ENCODE assay signal across 1 cellular context in the genomic region with DNA sequence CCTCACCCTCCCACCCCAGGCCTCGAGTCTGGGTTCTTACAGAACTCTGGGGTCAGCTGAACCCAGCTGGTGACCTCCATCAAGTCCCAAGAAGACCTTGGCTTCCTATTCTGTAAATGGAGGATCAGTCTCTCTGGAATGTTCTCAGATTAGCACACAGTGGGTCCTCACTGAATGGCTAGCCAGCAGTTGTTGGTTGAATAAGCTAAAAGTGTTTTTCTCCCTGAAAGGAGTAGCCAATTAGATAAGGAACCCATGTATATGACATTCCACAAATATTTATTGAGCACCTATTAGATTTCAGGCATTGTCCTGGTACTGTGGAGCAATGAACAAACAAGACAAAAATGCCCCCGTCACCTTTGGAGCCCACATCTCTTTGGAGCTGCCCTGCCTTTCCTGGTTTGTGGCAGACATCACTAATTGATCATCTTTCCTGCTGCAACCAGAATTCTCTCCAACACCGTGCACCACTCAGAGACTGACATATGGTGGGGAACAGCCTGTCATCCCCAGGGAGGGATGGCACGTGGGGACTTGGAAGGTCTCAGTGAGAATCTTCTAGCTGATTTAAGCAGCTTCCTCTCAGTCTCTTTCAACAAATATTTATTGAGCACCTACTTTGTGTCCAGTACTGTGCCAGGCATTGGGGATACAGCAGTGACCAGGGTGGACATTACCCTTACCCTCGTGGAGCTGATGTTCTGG.
TF ChIP-seq lines count a peak whose summit lies in the region.

No MANE protein-coding gene starts in this region.

TF ChIP-seq in HepG2, 621 proteins besides CTCF, POLR2A, EP300 and RAD21 (continued from another document and continues in another):
- TF ChIP-seq, protein P1, sequence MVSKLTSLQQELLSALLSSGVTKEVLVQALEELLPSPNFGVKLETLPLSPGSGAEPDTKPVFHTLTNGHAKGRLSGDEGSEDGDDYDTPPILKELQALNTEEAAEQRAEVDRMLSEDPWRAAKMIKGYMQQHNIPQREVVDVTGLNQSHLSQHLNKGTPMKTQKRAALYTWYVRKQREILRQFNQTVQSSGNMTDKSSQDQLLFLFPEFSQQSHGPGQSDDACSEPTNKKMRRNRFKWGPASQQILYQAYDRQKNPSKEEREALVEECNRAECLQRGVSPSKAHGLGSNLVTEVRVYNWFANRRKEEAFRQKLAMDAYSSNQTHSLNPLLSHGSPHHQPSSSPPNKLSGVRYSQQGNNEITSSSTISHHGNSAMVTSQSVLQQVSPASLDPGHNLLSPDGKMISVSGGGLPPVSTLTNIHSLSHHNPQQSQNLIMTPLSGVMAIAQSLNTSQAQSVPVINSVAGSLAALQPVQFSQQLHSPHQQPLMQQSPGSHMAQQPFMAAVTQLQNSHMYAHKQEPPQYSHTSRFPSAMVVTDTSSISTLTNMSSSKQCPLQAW (CRISPR knock-in tag; IDR thresholded peaks at IDR 0.05): 0 out of 2 replicates have a peak, but pooled peaks have one; percentile 20
- TF ChIP-seq, protein P2, sequence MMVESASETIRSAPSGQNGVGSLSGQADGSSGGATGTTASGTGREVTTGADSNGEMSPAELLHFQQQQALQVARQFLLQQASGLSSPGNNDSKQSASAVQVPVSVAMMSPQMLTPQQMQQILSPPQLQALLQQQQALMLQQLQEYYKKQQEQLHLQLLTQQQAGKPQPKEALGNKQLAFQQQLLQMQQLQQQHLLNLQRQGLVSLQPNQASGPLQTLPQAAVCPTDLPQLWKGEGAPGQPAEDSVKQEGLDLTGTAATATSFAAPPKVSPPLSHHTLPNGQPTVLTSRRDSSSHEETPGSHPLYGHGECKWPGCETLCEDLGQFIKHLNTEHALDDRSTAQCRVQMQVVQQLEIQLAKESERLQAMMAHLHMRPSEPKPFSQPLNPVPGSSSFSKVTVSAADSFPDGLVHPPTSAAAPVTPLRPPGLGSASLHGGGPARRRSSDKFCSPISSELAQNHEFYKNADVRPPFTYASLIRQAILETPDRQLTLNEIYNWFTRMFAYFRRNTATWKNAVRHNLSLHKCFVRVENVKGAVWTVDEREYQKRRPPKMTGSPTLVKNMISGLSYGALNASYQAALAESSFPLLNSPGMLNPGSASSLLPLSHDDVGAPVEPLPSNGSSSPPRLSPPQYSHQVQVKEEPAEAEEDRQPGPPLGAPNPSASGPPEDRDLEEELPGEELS (CRISPR knock-in tag; IDR thresholded peaks at IDR 0.05): peak; percentile 73
- TF ChIP-seq SP140L (CRISPR knock-in tag; IDR thresholded peaks at IDR 0.05; ENCODE audit: borderline replicate concordance) (no peak), TARDBP (CRISPR knock-in tag; IDR thresholded peaks at IDR 0.05) (no peak), ZSCAN25 (CRISPR knock-in tag; IDR thresholded peaks at IDR 0.05) (0 out of 2 replicates have a peak, but pooled peaks have one; percentile 39), FOXM1 (CRISPR knock-in tag; IDR thresholded peaks at IDR 0.05) (peak; percentile 57; the same call in 1 of the 2 replicates), RELA (CRISPR knock-in tag; IDR thresholded peaks at IDR 0.05) (no peak), GATA4 (IDR thresholded peaks at IDR 0.05; ENCODE audit: borderline replicate concordance, low read depth) (no peak), ZFP41 (CRISPR knock-in tag; IDR thresholded peaks at IDR 0.05; ENCODE audit: borderline replicate concordance) (no peak), ZNF598 (CRISPR knock-in tag; IDR thresholded peaks at IDR 0.05; ENCODE audit: borderline replicate concordance) (no peak), ZNF772 (CRISPR knock-in tag; IDR thresholded peaks at IDR 0.05) (no peak), KDM6A (CRISPR knock-in tag; IDR thresholded peaks at IDR 0.05; ENCODE audit: low read depth) (no peak), CCAR2 (optimal IDR thresholded peaks at IDR 0.05; ENCODE audit: low read depth, low read length) (no peak), ARNTL (CRISPR knock-in tag; IDR thresholded peaks at IDR 0.05) (no peak), SRY (CRISPR knock-in tag; IDR thresholded peaks at IDR 0.05) (no peak), ZNF3 (CRISPR knock-in tag; IDR thresholded peaks at IDR 0.05) (no peak), XRCC5 (optimal IDR thresholded peaks at IDR 0.05; ENCODE audit: low read length) (peak; percentile 32), ESRRA (CRISPR knock-in tag; IDR thresholded peaks at IDR 0.05; ENCODE audit: low read depth) (peak; percentile 45; the same call in 1 of the 2 replicates), ZNF124 (CRISPR knock-in tag; IDR thresholded peaks at IDR 0.05) (no peak), REXO4 (CRISPR knock-in tag; IDR thresholded peaks at IDR 0.05; ENCODE audit: borderline replicate concordance) (no peak), TEAD2 (CRISPR knock-in tag; IDR thresholded peaks at IDR 0.05) (no peak), GATAD2A (CRISPR knock-in tag; IDR thresholded peaks at IDR 0.05) (peak; percentile 73; the same call in 1 of the 2 replicates), SIX4 (CRISPR knock-in tag; IDR thresholded peaks at IDR 0.05) (no peak), ZNF350 (CRISPR knock-in tag; IDR thresholded peaks at IDR 0.05; ENCODE audit: borderline replicate concordance, low read depth) (0 out of 2 replicates have a peak, but pooled peaks have one; percentile 34), ZFP1 (CRISPR knock-in tag; IDR thresholded peaks at IDR 0.05) (no peak), ZNF225 (CRISPR knock-in tag; IDR thresholded peaks at IDR 0.05) (no peak), ZBTB21 (CRISPR knock-in tag; IDR thresholded peaks at IDR 0.05) (no peak), ZNF83 (CRISPR knock-in tag; IDR thresholded peaks at IDR 0.05; ENCODE audit: borderline replicate concordance) (no peak), ETV5 (CRISPR knock-in tag; IDR thresholded peaks at IDR 0.05; ENCODE audit: borderline replicate concordance) (no peak)
- TF ChIP-seq, protein P3, sequence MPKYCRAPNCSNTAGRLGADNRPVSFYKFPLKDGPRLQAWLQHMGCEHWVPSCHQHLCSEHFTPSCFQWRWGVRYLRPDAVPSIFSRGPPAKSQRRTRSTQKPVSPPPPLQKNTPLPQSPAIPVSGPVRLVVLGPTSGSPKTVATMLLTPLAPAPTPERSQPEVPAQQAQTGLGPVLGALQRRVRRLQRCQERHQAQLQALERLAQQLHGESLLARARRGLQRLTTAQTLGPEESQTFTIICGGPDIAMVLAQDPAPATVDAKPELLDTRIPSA (CRISPR knock-in tag; IDR thresholded peaks at IDR 0.05; ENCODE audit: borderline replicate concordance): no peak
- TF ChIP-seq, protein P4, sequence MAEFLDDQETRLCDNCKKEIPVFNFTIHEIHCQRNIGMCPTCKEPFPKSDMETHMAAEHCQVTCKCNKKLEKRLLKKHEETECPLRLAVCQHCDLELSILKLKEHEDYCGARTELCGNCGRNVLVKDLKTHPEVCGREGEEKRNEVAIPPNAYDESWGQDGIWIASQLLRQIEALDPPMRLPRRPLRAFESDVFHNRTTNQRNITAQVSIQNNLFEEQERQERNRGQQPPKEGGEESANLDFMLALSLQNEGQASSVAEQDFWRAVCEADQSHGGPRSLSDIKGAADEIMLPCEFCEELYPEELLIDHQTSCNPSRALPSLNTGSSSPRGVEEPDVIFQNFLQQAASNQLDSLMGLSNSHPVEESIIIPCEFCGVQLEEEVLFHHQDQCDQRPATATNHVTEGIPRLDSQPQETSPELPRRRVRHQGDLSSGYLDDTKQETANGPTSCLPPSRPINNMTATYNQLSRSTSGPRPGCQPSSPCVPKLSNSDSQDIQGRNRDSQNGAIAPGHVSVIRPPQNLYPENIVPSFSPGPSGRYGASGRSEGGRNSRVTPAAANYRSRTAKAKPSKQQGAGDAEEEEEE (CRISPR knock-in tag; IDR thresholded peaks at IDR 0.05; ENCODE audit: borderline replicate concordance): 0 out of 2 replicates have a peak, but pooled peaks have one; percentile 4
- TF ChIP-seq, protein P5, sequence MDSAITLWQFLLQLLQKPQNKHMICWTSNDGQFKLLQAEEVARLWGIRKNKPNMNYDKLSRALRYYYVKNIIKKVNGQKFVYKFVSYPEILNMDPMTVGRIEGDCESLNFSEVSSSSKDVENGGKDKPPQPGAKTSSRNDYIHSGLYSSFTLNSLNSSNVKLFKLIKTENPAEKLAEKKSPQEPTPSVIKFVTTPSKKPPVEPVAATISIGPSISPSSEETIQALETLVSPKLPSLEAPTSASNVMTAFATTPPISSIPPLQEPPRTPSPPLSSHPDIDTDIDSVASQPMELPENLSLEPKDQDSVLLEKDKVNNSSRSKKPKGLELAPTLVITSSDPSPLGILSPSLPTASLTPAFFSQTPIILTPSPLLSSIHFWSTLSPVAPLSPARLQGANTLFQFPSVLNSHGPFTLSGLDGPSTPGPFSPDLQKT (CRISPR knock-in tag; IDR thresholded peaks at IDR 0.05; ENCODE audit: borderline replicate concordance): no peak
- TF ChIP-seq, protein P6, sequence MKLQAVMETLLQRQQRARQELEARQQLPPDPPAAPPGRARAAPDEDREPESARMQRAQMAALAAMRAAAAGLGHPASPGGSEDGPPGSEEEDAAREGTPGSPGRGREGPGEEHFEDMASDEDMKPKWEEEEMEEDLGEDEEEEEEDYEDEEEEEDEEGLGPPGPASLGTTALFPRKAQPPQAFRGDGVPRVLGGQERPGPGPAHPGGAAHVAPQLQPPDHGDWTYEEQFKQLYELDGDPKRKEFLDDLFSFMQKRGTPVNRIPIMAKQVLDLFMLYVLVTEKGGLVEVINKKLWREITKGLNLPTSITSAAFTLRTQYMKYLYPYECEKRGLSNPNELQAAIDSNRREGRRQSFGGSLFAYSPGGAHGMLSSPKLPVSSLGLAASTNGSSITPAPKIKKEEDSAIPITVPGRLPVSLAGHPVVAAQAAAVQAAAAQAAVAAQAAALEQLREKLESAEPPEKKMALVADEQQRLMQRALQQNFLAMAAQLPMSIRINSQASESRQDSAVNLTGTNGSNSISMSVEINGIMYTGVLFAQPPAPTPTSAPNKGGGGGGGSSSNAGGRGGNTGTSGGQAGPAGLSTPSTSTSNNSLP (IDR thresholded peaks at IDR 0.05; ENCODE audit: low read depth, low read length): peak; percentile 68; the same call in 1 of the 2 replicates
- TF ChIP-seq, protein P7, sequence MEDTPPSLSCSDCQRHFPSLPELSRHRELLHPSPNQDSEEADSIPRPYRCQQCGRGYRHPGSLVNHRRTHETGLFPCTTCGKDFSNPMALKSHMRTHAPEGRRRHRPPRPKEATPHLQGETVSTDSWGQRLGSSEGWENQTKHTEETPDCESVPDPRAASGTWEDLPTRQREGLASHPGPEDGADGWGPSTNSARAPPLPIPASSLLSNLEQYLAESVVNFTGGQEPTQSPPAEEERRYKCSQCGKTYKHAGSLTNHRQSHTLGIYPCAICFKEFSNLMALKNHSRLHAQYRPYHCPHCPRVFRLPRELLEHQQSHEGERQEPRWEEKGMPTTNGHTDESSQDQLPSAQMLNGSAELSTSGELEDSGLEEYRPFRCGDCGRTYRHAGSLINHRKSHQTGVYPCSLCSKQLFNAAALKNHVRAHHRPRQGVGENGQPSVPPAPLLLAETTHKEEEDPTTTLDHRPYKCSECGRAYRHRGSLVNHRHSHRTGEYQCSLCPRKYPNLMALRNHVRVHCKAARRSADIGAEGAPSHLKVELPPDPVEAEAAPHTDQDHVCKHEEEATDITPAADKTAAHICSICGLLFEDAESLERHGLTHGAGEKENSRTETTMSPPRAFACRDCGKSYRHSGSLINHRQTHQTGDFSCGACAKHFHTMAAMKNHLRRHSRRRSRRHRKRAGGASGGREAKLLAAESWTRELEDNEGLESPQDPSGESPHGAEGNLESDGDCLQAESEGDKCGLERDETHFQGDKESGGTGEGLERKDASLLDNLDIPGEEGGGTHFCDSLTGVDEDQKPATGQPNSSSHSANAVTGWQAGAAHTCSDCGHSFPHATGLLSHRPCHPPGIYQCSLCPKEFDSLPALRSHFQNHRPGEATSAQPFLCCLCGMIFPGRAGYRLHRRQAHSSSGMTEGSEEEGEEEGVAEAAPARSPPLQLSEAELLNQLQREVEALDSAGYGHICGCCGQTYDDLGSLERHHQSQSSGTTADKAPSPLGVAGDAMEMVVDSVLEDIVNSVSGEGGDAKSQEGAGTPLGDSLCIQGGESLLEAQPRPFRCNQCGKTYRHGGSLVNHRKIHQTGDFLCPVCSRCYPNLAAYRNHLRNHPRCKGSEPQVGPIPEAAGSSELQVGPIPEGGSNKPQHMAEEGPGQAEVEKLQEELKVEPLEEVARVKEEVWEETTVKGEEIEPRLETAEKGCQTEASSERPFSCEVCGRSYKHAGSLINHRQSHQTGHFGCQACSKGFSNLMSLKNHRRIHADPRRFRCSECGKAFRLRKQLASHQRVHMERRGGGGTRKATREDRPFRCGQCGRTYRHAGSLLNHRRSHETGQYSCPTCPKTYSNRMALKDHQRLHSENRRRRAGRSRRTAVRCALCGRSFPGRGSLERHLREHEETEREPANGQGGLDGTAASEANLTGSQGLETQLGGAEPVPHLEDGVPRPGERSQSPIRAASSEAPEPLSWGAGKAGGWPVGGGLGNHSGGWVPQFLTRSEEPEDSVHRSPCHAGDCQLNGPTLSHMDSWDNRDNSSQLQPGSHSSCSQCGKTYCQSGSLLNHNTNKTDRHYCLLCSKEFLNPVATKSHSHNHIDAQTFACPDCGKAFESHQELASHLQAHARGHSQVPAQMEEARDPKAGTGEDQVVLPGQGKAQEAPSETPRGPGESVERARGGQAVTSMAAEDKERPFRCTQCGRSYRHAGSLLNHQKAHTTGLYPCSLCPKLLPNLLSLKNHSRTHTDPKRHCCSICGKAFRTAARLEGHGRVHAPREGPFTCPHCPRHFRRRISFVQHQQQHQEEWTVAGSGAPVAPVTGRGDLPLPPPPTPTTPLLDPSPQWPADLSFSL (CRISPR knock-in tag; IDR thresholded peaks at IDR 0.05): peak; percentile 28; the same call in 1 of the 2 replicates
- TF ChIP-seq, protein P8, sequence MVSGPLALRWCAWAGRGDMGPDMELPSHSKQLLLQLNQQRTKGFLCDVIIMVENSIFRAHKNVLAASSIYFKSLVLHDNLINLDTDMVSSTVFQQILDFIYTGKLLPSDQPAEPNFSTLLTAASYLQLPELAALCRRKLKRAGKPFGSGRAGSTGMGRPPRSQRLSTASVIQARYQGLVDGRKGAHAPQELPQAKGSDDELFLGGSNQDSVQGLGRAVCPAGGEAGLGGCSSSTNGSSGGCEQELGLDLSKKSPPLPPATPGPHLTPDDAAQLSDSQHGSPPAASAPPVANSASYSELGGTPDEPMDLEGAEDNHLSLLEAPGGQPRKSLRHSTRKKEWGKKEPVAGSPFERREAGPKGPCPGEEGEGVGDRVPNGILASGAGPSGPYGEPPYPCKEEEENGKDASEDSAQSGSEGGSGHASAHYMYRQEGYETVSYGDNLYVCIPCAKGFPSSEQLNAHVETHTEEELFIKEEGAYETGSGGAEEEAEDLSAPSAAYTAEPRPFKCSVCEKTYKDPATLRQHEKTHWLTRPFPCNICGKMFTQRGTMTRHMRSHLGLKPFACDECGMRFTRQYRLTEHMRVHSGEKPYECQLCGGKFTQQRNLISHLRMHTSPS (CRISPR knock-in tag; IDR thresholded peaks at IDR 0.05; ENCODE audit: low read depth): 0 out of 2 replicates have a peak, but pooled peaks have one; percentile 32
- TF ChIP-seq, protein P9, sequence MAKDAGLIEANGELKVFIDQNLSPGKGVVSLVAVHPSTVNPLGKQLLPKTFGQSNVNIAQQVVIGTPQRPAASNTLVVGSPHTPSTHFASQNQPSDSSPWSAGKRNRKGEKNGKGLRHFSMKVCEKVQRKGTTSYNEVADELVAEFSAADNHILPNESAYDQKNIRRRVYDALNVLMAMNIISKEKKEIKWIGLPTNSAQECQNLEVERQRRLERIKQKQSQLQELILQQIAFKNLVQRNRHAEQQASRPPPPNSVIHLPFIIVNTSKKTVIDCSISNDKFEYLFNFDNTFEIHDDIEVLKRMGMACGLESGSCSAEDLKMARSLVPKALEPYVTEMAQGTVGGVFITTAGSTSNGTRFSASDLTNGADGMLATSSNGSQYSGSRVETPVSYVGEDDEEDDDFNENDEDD (CRISPR knock-in tag; IDR thresholded peaks at IDR 0.05; ENCODE audit: borderline replicate concordance): no peak
